ENCODE assay signal across 12 cellular contexts in the genomic region with DNA sequence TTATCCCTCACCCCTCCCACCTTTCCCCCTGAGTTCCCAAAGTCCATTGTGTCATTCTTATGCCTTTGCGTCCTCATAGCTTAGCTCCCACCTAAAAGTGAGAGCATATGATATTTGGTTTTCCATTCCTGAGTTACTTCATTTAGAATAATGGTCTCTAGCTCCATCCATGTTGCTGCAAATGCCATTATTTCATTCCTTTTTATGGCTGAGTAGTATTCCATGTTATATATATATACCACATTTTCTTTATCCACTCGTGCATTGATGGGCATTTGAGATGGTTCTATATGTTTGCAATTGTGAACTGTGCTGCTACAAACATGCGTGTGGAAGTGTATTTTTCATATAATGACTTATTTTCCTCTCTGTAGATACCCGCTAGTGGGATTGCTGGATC. TPM values are rescaled to one million over a fixed set of nuclear protein-coding genes. Genes with fewer than 3 reads are reported as not detected.
"Had no signal": no experiment of that assay in that cellular context is flagged by ENCODE, and none has a peak within 500 bp of the region (broad histone marks: within the 10 kb centered on the region; RNA-seq: fewer than 3 reads in every experiment).

No MANE protein-coding gene starts in this region.

RNA-seq across cellular contexts. Expression of a gene that starts 26.1 kb away (rescaled TPM):
- total RNA-seq: naive thymus-derived CD8-positive, alpha-beta T cell; omental fat pad; osteocyte; pancreas; posterior vena cava; pulmonary artery endothelial cell; smooth muscle cell; spleen; suprapubic skin; transverse colon; ureter; vagina had no signal

RNA-seq across cellular contexts. Expression of a gene that starts 39.9 kb away (rescaled TPM):
- total RNA-seq: naive thymus-derived CD8-positive, alpha-beta T cell; pulmonary artery endothelial cell had no signal

RNA-seq across cellular contexts. Expression of a gene that starts 43.9 kb away (rescaled TPM):
- total RNA-seq: naive thymus-derived CD8-positive, alpha-beta T cell; osteocyte; pulmonary artery endothelial cell; smooth muscle cell had no signal
